In genomic region chr11:47847892-47848635, GRCh38 we compare ENCODE assay signal across 8 cellular contexts. TPM values are rescaled to one million over a fixed set of nuclear protein-coding genes. Genes with fewer than 3 reads are reported as not detected.
DNase-seq lines count a peak whose midpoint lies in the region; ATAC-seq and TF ChIP-seq lines count a peak whose summit lies in the region.

NUP160 (minus strand) TSS chr11:47848350; CDS start chr11:47848318, 32 bp downstream.

- H3K4me3 ChIP-seq in AG04450 (ENCODE audit: low read depth, low read length) (peak within 1 kb of the TSS; percentile 99), choroid plexus epithelial cell (ENCODE audit: low read depth, low read length) (peak within 1 kb of the TSS; percentile 98)

- no peaks in the 10 kb centered on the region for H3K9me3 ChIP-seq in AG04450 (ENCODE audit: control insufficient read depth, insufficient read depth, low read length)

- H3K27ac ChIP-seq in AG04450 (ENCODE audit: low read depth, low read length) = peak within 1 kb of the TSS; percentile 61

- peak; percentile 88 for ATAC-seq in GM18909 (IDR thresholded peaks at IDR 0.05; ENCODE audit: poor library complexity, unreplicated experiment)
- peak; percentile 83 for ATAC-seq in HG03135 (IDR thresholded peaks at IDR 0.05; ENCODE audit: unreplicated experiment)

- POLR2A ChIA-PET in AG04450 (lab: Yijun Ruan, JAX) = interaction anchor here (0.6 to 0.9 kb wide), 4 partner anchors 76 to 315 kb away, joined by 3 to 13 read pairs (median 5); no protein-coding TSS in a partner anchor

- TF ChIP-seq CTCF in AG04450 (IDR thresholded peaks at IDR 0.05; ENCODE audit: low read depth, low read length) (no peak; the same call in 1 of the 2 replicates), choroid plexus epithelial cell (conservative IDR thresholded peaks at IDR 0.05; ENCODE audit: low read depth, low read length) (peak; percentile 3)

- CTCF ChIA-PET in AG04450 (lab: Charles Lee) = interaction anchor here (1.4 kb wide), 1 partner anchor 261 kb away, joined by 3 read pairs; no protein-coding TSS in a partner anchor

- DNase-seq in AG04450 (ENCODE audit: low read depth, low spot score) (no peak), NCI-H446 (lab: John Stamatoyannopoulos, UW) (peak; percentile 30 to 53), choroid plexus epithelial cell (ENCODE audit: low read depth) (peak; percentile 53), kidney glomerular epithelial cell (lab: John Stamatoyannopoulos, UW) (peak; percentile 60)
- peak; percentile 82 to 85 for DNase-seq in activated CD4-positive, alpha-beta T cell treated with anti-CD3 and anti-CD28 coated beads for 4 hours
- peak; percentile 69 to 88 for DNase-seq in stimulated activated CD4-positive, alpha-beta T cell treated with anti-CD3 and anti-CD28 coated beads, Interleukin-15, amount 100 ng/mL, for 48 hours (ENCODE audit: low read depth in 2 of 2)

- no peaks in the 10 kb centered on the region for H3K27me3 ChIP-seq in AG04450 (ENCODE audit: control insufficient read depth, insufficient read depth, low read length)

RNA-seq across cellular contexts. Expression of gene NUP160, which starts in this region (rescaled TPM):
- 26.8 and 31.3 TPM in 2 replicates for polyA plus RNA-seq in AG04450 (2011; rRNA removed)
- 37.4 and 53.4 TPM in 2 replicates for polyA minus RNA-seq in AG04450 (2011; rRNA and poly(A)+ RNA removed)
